In genomic region chr18:50193796-50194622, GRCh38 we compare ENCODE assay signal across 8 cellular contexts. TPM values are rescaled to one million over a fixed set of nuclear protein-coding genes. Genes with fewer than 3 reads are reported as not detected.
A peak's percentile ranks its signal among the peaks of the same experiment; 100 is the strongest.
DNase-seq lines count a peak whose midpoint lies in the region; ATAC-seq, FAIRE-seq and TF ChIP-seq lines count a peak whose summit lies in the region.

No MANE protein-coding gene starts in this region.

- DNase-seq in activated gamma-delta T cell (lab: John Stamatoyannopoulos, UW) (peak; percentile 9), activated gamma-delta T cell treated with Interleukin-2 at 50 U/mL for 16 hours (no peak), WTC11 (ENCODE audit: low spot score) (peak; percentile 31), kidney (peak; percentile 72)
- no peak for DNase-seq in activated CD4-positive, alpha-beta T cell treated with anti-CD3 and anti-CD28 coated beads for 48 hours

- ATAC-seq in WTC11: peak; percentile 15
- ATAC-seq in GM21723 (IDR thresholded peaks at IDR 0.05; ENCODE audit: unreplicated experiment): no peak
- ATAC-seq in HG02973 (IDR thresholded peaks at IDR 0.05; ENCODE audit: unreplicated experiment): no peak

- peak overlapping the region; percentile 67 to 76 for H3K4me3 ChIP-seq in kidney (ENCODE audit: low read length in 2 of 2)
- H3K4me3 ChIP-seq in thymus (ENCODE audit: low read length): peak overlapping the region; percentile 46

- peak overlapping the region; percentile 76 for H3K4me3 Mint-ChIP-seq in WTC11

- peaks cover 24% of the 10 kb centered on the region for H3K4me1 Mint-ChIP-seq in WTC11

- H3K9me3 Mint-ChIP-seq in WTC11: no peaks in the 10 kb centered on the region

- CTCF ChIA-PET in WTC11 (lab: Charles Lee): interaction anchor here (0.8 to 2.9 kb wide), 11 partner anchors 10 to 235 kb away, joined by 3 to 38 read pairs (median 5); no protein-coding TSS in a partner anchor

- H3K36me3 ChIP-seq in kidney (ENCODE audit: control insufficient read depth in 1 of 2, insufficient read depth in 2 of 2, low read length in 2 of 2) (no peaks in the 10 kb centered on the region), thymus (ENCODE audit: control insufficient read depth, insufficient read depth) (no peaks in the 10 kb centered on the region)

- 4% methylated on average over 68 of the region's 68 CpGs for WGBS in thymus

- peaks cover 68% of the 10 kb centered on the region for H3K27me3 Mint-ChIP-seq in WTC11 (ENCODE audit: low read depth)

- no peak overlapping the region for H3K27ac Mint-ChIP-seq in WTC11

- FAIRE-seq in kidney (lab: Jason Lieb, UNC): no peak

- intact Hi-C loops in kidney (cut with DNase I): no loop called here

- H3K9me3 ChIP-seq in kidney (ENCODE audit: control insufficient read depth in 1 of 2, low read length in 2 of 2) (no peaks in the 10 kb centered on the region), thymus (ENCODE audit: control insufficient read depth) (no peaks in the 10 kb centered on the region)

- H3K36me3 Mint-ChIP-seq in WTC11: no peaks in the 10 kb centered on the region

- H3K4me1 ChIP-seq in kidney (ENCODE audit: control insufficient read depth in 1 of 2, insufficient read depth in 1 of 2, low read depth in 1 of 2, low read length in 2 of 2) (peaks cover 2% of the 10 kb centered on the region in 2 donors), thymus (ENCODE audit: control insufficient read depth, insufficient read depth, low read length) (peaks cover 4% of the 10 kb centered on the region)

- TF ChIP-seq CTCF in WTC11 (IDR thresholded peaks at IDR 0.05): no peak
- no peak for TF ChIP-seq CTCF in kidney (IDR thresholded peaks at IDR 0.05; ENCODE audit: borderline replicate concordance, extremely low read depth, insufficient read depth)

- POLR2A ChIA-PET in WTC11 (lab: Charles Lee): no interaction called here

- H3K9ac ChIP-seq in kidney (ENCODE audit: low read length in 2 of 2): peak overlapping the region in 1 of 2 donors; percentile 55

- peak overlapping the region in 1 of 2 donors; percentile 43 for H3K27ac ChIP-seq in kidney (ENCODE audit: low read depth in 2 of 2, low read length in 2 of 2)
- no peak overlapping the region for H3K27ac ChIP-seq in thymus (ENCODE audit: low read depth)

- H3K27me3 ChIP-seq in thymus (ENCODE audit: control insufficient read depth, insufficient read depth): peaks cover 44% of the 10 kb centered on the region

TF ChIP-seq in WTC11, 78 proteins besides CTCF, POLR2A, EP300 and RAD21:
- TF ChIP-seq GABPB1 (CRISPR knock-in tag; IDR thresholded peaks at IDR 0.05) (0 out of 2 replicates have a peak, but pooled peaks have one; percentile 27), SMAD4 (CRISPR knock-in tag; IDR thresholded peaks at IDR 0.05) (no peak)

RNA-seq across cellular contexts. Expression of gene MYO5B, which starts 0.9 kb away (rescaled TPM):
- total RNA-seq in WTC11 (2021) (7.0 to 8.7 TPM (median 7.4 TPM) in 3 replicates), kidney (43.8 TPM)
- polyA plus RNA-seq in kidney (ENCODE audit: insufficient read depth, low read depth, low replicate concordance) (17.8 TPM), thymus (11.1 TPM)

Comparison
In these comparisons a context has a peak if more than half of its experiments do, and no peak if none do; other contexts are left out.
1. DNase-seq: peak in activated gamma-delta T cell (single experiment), WTC11 (single experiment) and kidney (single experiment); none in activated gamma-delta T cell treated with Interleukin-2 at 50 U/mL for 16 hours (single experiment) and activated CD4-positive, alpha-beta T cell treated with anti-CD3 and anti-CD28 coated beads for 48 hours (single experiment).